In genomic region chr11:44065161-44065571, GRCh38 we compare ENCODE assay signal across 2 cellular contexts.
TF ChIP-seq lines count a peak whose summit lies in the region.

No MANE protein-coding gene starts in this region.

TF ChIP-seq in A549, 52 proteins besides CTCF, POLR2A, EP300 and RAD21:
- TF ChIP-seq E2F6 (IDR thresholded peaks at IDR 0.05; ENCODE audit: borderline replicate concordance, low read depth) (no peak), FOSL2 (IDR thresholded peaks at IDR 0.05) (no peak), FOSL2 (CRISPR knock-in tag; IDR thresholded peaks at IDR 0.05) (no peak), MAX (IDR thresholded peaks at IDR 0.05) (no peak), FOXS1 (CRISPR knock-in tag; IDR thresholded peaks at IDR 0.05) (no peak), NPAS2 (CRISPR knock-in tag; IDR thresholded peaks at IDR 0.05; ENCODE audit: borderline replicate concordance) (no peak), RFX5 (IDR thresholded peaks at IDR 0.05) (no peak), EHF (CRISPR knock-in tag; IDR thresholded peaks at IDR 0.05) (no peak), BHLHE40 (IDR thresholded peaks at IDR 0.05; ENCODE audit: low read depth, low read length) (no peak), KDM1A (IDR thresholded peaks at IDR 0.05; ENCODE audit: low read depth) (no peak), NR3C1 (IDR thresholded peaks at IDR 0.05) (no peak)

TF ChIP-seq in HepG2, 621 proteins besides CTCF, POLR2A, EP300 and RAD21:
- TF ChIP-seq ZNF207 (IDR thresholded peaks at IDR 0.05; ENCODE audit: borderline replicate concordance) = no peak
- no peak for TF ChIP-seq PREB (CRISPR knock-in tag; IDR thresholded peaks at IDR 0.05)
